ENCODE assay signal across 28 cellular contexts in genomic region chr13:41675306-41675705, GRCh38.
DNase-seq lines count a peak whose midpoint lies in the region; ATAC-seq and TF ChIP-seq lines count a peak whose summit lies in the region.
"Had no signal": no experiment of that assay in that cellular context is flagged by ENCODE, and none has a peak within 500 bp of the region (broad histone marks: within the 10 kb centered on the region; RNA-seq: fewer than 3 reads in every experiment).

No MANE protein-coding gene starts in this region.

- H3K36me3 ChIP-seq in adipocyte (ENCODE audit: control insufficient read depth, insufficient read depth, low read length, severe bottlenecking): peaks cover 10% of the 10 kb centered on the region
- peaks cover 2% of the 10 kb centered on the region for H3K36me3 ChIP-seq in rectal smooth muscle tissue (ENCODE audit: control insufficient read depth, insufficient read depth, low read length)
- H3K36me3 ChIP-seq: neural progenitor cell had no signal

- H3K4me1 ChIP-seq in adipocyte (ENCODE audit: control insufficient read depth, insufficient read depth, low read length) (peaks cover 16% of the 10 kb centered on the region), rectal smooth muscle tissue (ENCODE audit: control insufficient read depth, insufficient read depth, low read length) (peaks cover 14% of the 10 kb centered on the region)
- H3K4me1 ChIP-seq: neural progenitor cell had no signal

- no peaks in the 10 kb centered on the region for H3K9me3 ChIP-seq in adipocyte (ENCODE audit: control insufficient read depth, low read length)
- H3K9me3 ChIP-seq: stomach, tibial artery had no signal

- H3K4me3 ChIP-seq in adipocyte (ENCODE audit: low read length) (peak overlapping the region; percentile 4), fibroblast of mammary gland (ENCODE audit: control insufficient read depth, low read depth, low read length) (no peak overlapping the region), rectal smooth muscle tissue (ENCODE audit: low read length) (no peak overlapping the region)
- H3K4me3 ChIP-seq: GM12878, lung, neural progenitor cell, PC-9, stomach, tibial artery had no signal

- peak; percentile 56 for DNase-seq in GM04503 (ENCODE audit: low read depth)
- peak; percentile 63 for DNase-seq in adipocyte (ENCODE audit: low read depth)
- DNase-seq in fibroblast of mammary gland (ENCODE audit: low read depth): peak; percentile 68
- no peak for DNase-seq in retina
- DNase-seq in activated effector memory CD4-positive, alpha-beta T cell treated with Interleukin-2 at 50 U/mL for 16 hours: no peak
- DNase-seq: activated CD4-positive, CD25-positive, alpha-beta regulatory T cell treated with anti-CD3 and anti-CD28 coated beads, Interleukin-2, amount 50 U/mL, for 72 hours; activated CD8-positive, alpha-beta T cell treated with anti-CD3 and anti-CD28 coated beads for 36 hours; activated gamma-delta T cell; activated T-cell treated with anti-CD3 and anti-CD28 coated beads for 4 hours; amygdala; caudate nucleus; CD8-positive, alpha-beta memory T cell; GOT3; KG1; NCI-H146; NCI-H524 treated with DMSO at 0.1 percent for 48 hours; NK-92 treated with Interleukin-12 subunit alpha and Interleukin-12 subunit beta, amount 100 ng/mL, for 24 hours; PC-9; posterior cingulate gyrus; SHP77 treated with DMSO at 0.1 percent for 48 hours; stimulated activated CD8-positive, alpha-beta memory T cell treated with anti-CD3 and anti-CD28 coated beads, Interleukin-4, amount 100 ng/mL, for 48 hours; stomach; tibial artery had no signal

- peak overlapping the region; percentile 30 for H3K27ac ChIP-seq in rectal smooth muscle tissue (ENCODE audit: low read depth, low read length)
- H3K27ac ChIP-seq: neural progenitor cell, PC-9, stomach, tibial artery had no signal

- H3K9ac ChIP-seq in adipocyte (ENCODE audit: low read length) (no peak overlapping the region), rectal smooth muscle tissue (ENCODE audit: low read length) (no peak overlapping the region)
- H3K9ac ChIP-seq: neural progenitor cell had no signal

- no peaks in the 10 kb centered on the region for H3K27me3 ChIP-seq in adipocyte (replicated peaks; ENCODE audit: control insufficient read depth, insufficient read depth, low read length)
- no peaks in the 10 kb centered on the region for H3K27me3 ChIP-seq in rectal smooth muscle tissue (ENCODE audit: control insufficient read depth, insufficient read depth, low read length)
- H3K27me3 ChIP-seq: neural progenitor cell, stomach, tibial artery had no signal

- TF ChIP-seq CTCF in fibroblast of mammary gland (conservative IDR thresholded peaks at IDR 0.05; ENCODE audit: control insufficient read depth, insufficient read depth, low read depth, low read length): no peak

- no peak for ATAC-seq in GM18907 (IDR thresholded peaks at IDR 0.05; ENCODE audit: unreplicated experiment)
- ATAC-seq: activated CD8-positive, alpha-beta T cell treated with anti-CD3 and anti-CD28 coated beads for 36 hours; GM12878 had no signal

Comparison
In these comparisons a context has a peak if more than half of its experiments do, and no peak if none do; other contexts are left out.
1. DNase-seq: peak in GM04503 (single experiment), adipocyte (single experiment) and fibroblast of mammary gland (single experiment); none in retina (single experiment) and activated effector memory CD4-positive, alpha-beta T cell treated with Interleukin-2 at 50 U/mL for 16 hours (single experiment).